Comparison of ENCODE assay signal across 13 cellular contexts in the genomic region with DNA sequence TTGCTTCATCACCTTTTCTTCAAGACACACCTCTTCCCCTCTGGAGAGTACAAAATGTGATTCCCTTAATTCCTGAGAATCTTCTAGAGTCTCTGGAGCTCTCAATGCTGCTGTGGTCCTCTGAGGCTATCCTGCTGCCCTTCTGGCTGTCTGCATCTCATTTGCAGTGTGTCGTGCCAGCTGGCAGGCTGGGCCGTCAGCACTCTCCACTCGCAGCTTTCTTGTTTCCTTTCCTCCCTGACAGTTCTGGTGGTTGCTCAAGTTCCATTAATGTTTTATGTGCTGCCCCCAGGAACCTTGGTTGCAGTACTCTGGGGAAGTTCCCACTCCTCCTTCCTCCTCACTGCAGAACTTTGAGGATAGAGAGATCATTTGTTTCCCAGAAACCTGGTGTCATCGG.
DNase-seq lines count a peak whose midpoint lies in the region; ATAC-seq, FAIRE-seq and TF ChIP-seq lines count a peak whose summit lies in the region.
"Had no signal": no experiment of that assay in that cellular context is flagged by ENCODE, and none has a peak within 500 bp of the region (broad histone marks: within the 10 kb centered on the region; RNA-seq: fewer than 3 reads in every experiment).

No MANE protein-coding gene starts in this region.

- TF ChIP-seq CTCF in body of pancreas (IDR thresholded peaks at IDR 0.05): no peak

- ATAC-seq in body of pancreas (peak; percentile 50), left colon (no peak), GM21528 (IDR thresholded peaks at IDR 0.05; ENCODE audit: low FRiP score, unreplicated experiment) (no peak), HG03045 (IDR thresholded peaks at IDR 0.05; ENCODE audit: unreplicated experiment) (no peak)
- ATAC-seq: activated T-helper 17 cell treated with anti-CD3 and anti-CD28 coated beads, Interleukin-2, amount 50 U/mL, for 72 hours had no signal

- 58 to 61% methylated on average over 4 of the region's 4 CpGs for WGBS in body of pancreas, 2 donors

- no peak for TF ChIP-seq POLR2A in body of pancreas (IDR thresholded peaks at IDR 0.05)

- H3K9me3 ChIP-seq in body of pancreas: no peaks in the 10 kb centered on the region
- H3K9me3 ChIP-seq in stomach smooth muscle (ENCODE audit: control insufficient read depth in 2 of 2, low read length in 2 of 2): no peaks in the 10 kb centered on the region
- H3K9me3 ChIP-seq: SJSA1 had no signal

- no peak overlapping the region for H3K27ac ChIP-seq in body of pancreas
- H3K27ac ChIP-seq in stomach smooth muscle (ENCODE audit: low read length): peak overlapping the region; percentile 53
- H3K27ac ChIP-seq: SJSA1 had no signal

- H3K9ac ChIP-seq in stomach smooth muscle (ENCODE audit: low read length in 2 of 2): no peak overlapping the region

- H3K27me3 ChIP-seq in body of pancreas: no peaks in the 10 kb centered on the region
- H3K27me3 ChIP-seq in stomach smooth muscle (ENCODE audit: control insufficient read depth in 1 of 2, insufficient read depth in 2 of 2, low read length in 2 of 2): no peaks in the 10 kb centered on the region
- H3K27me3 ChIP-seq: SJSA1 had no signal

- peak; percentile 26 for FAIRE-seq in GM18507 (lab: Jason Lieb, UNC)
- FAIRE-seq: GM19239 had no signal

- H3K36me3 ChIP-seq in body of pancreas (replicated peaks in 1 of 2; ENCODE audit: insufficient read depth in 1 of 2, low read depth in 2 of 2) (no peaks in the 10 kb centered on the region), stomach smooth muscle (ENCODE audit: control insufficient read depth in 2 of 2, insufficient read depth in 2 of 2, low read length in 2 of 2) (no peaks in the 10 kb centered on the region)
- H3K36me3 ChIP-seq: SJSA1 had no signal

- no peak overlapping the region for H3K4me3 ChIP-seq in body of pancreas
- peak overlapping the region in 1 of 2 donors; percentile 57 for H3K4me3 ChIP-seq in stomach smooth muscle (ENCODE audit: low read length in 2 of 2)
- H3K4me3 ChIP-seq: SJSA1 had no signal

- H3K4me1 ChIP-seq in body of pancreas (no peaks in the 10 kb centered on the region), stomach smooth muscle (ENCODE audit: control insufficient read depth, insufficient read depth, low read length) (peaks cover 25% of the 10 kb centered on the region)

- intact Hi-C loops in body of pancreas (cut with DNase I): no loop called here
- intact Hi-C loops in left colon (cut with DNase I, micrococcal nuclease): no loop called here

- DNase-seq in GM18507 (ENCODE audit: extremely low spot score, insufficient read length, low read depth) (no peak), body of pancreas (peak; percentile 18 to 49 (median 30)), left colon (peak; percentile 23 to 27), hepatic stellate cell (ENCODE audit: low spot score) (no peak)
- DNase-seq in activated effector memory CD4-positive, alpha-beta T cell treated with Interleukin-2 at 50 U/mL for 16 hours: no peak
- DNase-seq: central memory CD4-positive, alpha-beta T cell; KG1 had no signal

Comparison
In these comparisons a context has a peak if more than half of its experiments do, and no peak if none do; other contexts are left out.
1. DNase-seq: peak in body of pancreas (4 of 4) and left colon (2 of 2); none in GM18507 (single experiment), hepatic stellate cell (single experiment) and activated effector memory CD4-positive, alpha-beta T cell treated with Interleukin-2 at 50 U/mL for 16 hours (single experiment).